In the genomic region with DNA sequence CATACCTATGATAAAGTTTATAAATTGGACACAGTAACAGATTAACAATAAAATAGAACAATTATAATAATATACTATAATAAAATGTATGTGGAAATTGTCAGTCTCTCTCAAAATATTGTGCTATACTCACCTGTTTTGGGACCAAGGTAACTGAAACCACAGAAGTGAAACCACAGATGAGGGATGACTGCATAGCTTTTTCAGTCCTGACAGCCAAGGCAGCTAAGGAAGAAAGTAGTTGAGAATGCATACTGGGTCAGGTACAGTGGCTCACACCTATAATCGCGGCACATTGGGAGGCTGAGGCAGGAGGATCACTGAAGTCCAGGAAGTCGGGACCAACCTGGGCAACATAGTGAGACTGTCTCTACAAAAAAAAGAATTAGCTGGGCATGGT, we compare ENCODE assay signal across 12 cellular contexts. TPM values are rescaled to one million over a fixed set of nuclear protein-coding genes. Genes with fewer than 3 reads are reported as not detected.
DNase-seq lines count a peak whose midpoint lies in the region; ATAC-seq and TF ChIP-seq lines count a peak whose summit lies in the region.
"Had no signal": no experiment of that assay in that cellular context is flagged by ENCODE, and none has a peak within 500 bp of the region (broad histone marks: within the 10 kb centered on the region; RNA-seq: fewer than 3 reads in every experiment).

No MANE protein-coding gene starts in this region.

- H3K27ac Mint-ChIP-seq in CD4-positive, alpha-beta T cell: peak overlapping the region; percentile 70
- peak overlapping the region in 2 of 3 donors; percentile 24 to 27 for H3K27ac Mint-ChIP-seq in IgD-negative memory B cell

- peaks cover 32% of the 10 kb centered on the region for H3K4me1 Mint-ChIP-seq in CD4-positive, alpha-beta T cell (ENCODE audit: low read depth)
- peaks cover 3 to 7% (median 5%) of the 10 kb centered on the region in 3 donors for H3K4me1 Mint-ChIP-seq in IgD-negative memory B cell

- H3K36me3 Mint-ChIP-seq in CD4-positive, alpha-beta T cell (ENCODE audit: low read depth): peaks cover 68% of the 10 kb centered on the region
- H3K36me3 Mint-ChIP-seq in IgD-negative memory B cell: no peaks in the 10 kb centered on the region

- H3K27ac ChIP-seq in CD4-positive, alpha-beta T cell (ENCODE audit: low read depth, low read length): no peak overlapping the region
- H3K27ac ChIP-seq: C4-2B, right atrium auricular region had no signal

- no peaks in the 10 kb centered on the region for H3K9me3 Mint-ChIP-seq in CD4-positive, alpha-beta T cell
- H3K9me3 Mint-ChIP-seq in IgD-negative memory B cell: no peaks in the 10 kb centered on the region

- CTCF ChIA-PET in CD4-positive, alpha-beta T cell (lab: Charles Lee): no interaction called here

- TF ChIP-seq CTCF in CD4-positive, alpha-beta T cell (IDR thresholded peaks at IDR 0.05): no peak

- no peak for DNase-seq in CD4-positive, alpha-beta T cell
- DNase-seq in NOMO-1 (lab: John Stamatoyannopoulos, UW; ENCODE audit: unreplicated experiment in 2 of 2) (no peak), DMS79 (lab: John Stamatoyannopoulos, UW) (no peak), HT-29 (ENCODE audit: low spot score) (no peak)
- DNase-seq: dorsolateral prefrontal cortex, NCI-H1048 had no signal

- intact Hi-C loops in CD4-positive, alpha-beta T cell (cut with DNase I, micrococcal nuclease): loop anchor here (10.0 kb wide), 3 partner anchors 95 to 645 kb away; a partner anchor contains a TSS

- POLR2A ChIA-PET in CD4-positive, alpha-beta T cell (lab: Charles Lee): interaction anchor here (0.9 to 1.0 kb wide), 2 partner anchors 9 to 34 kb away, joined by 3 read pairs; no protein-coding TSS in a partner anchor

- ATAC-seq in CD4-positive, alpha-beta T cell (ENCODE audit: poor library complexity): peak; percentile 44
- peak; percentile 81 for ATAC-seq in GM19023 (IDR thresholded peaks at IDR 0.05; ENCODE audit: unreplicated experiment)
- peak; percentile 58 for ATAC-seq in HG02759 (IDR thresholded peaks at IDR 0.05; ENCODE audit: unreplicated experiment)
- no peak for ATAC-seq in HG03378 (IDR thresholded peaks at IDR 0.05; ENCODE audit: unreplicated experiment)

- H3K4me3 Mint-ChIP-seq in CD4-positive, alpha-beta T cell: no peak overlapping the region
- H3K4me3 Mint-ChIP-seq in IgD-negative memory B cell: no peak overlapping the region

- H3K27me3 Mint-ChIP-seq in CD4-positive, alpha-beta T cell: no peaks in the 10 kb centered on the region
- H3K27me3 Mint-ChIP-seq in IgD-negative memory B cell: no peaks in the 10 kb centered on the region

- no peaks in the 10 kb centered on the region for H3K27me3 ChIP-seq in CD4-positive, alpha-beta T cell (ENCODE audit: control insufficient read depth, insufficient read depth, low read length)
- H3K27me3 ChIP-seq: dorsolateral prefrontal cortex, right atrium auricular region had no signal

- H3K9me3 ChIP-seq in CD4-positive, alpha-beta T cell (ENCODE audit: control insufficient read depth, low read length): no peaks in the 10 kb centered on the region
- H3K9me3 ChIP-seq: right atrium auricular region had no signal

RNA-seq across cellular contexts. Expression of a gene that starts 8.9 kb away (rescaled TPM):
- total RNA-seq in CD4-positive, alpha-beta T cell: 10 to 100 TPM; 40.2 to 40.8 TPM
- 105 TPM for polyA plus RNA-seq in IgD-negative memory B cell
- total RNA-seq in HT-29 (2014; rRNA removed; shearing (Covaris generic)): 16.7 and 17.1 TPM in 2 replicates

RNA-seq across cellular contexts. Expression of a gene that starts 52.1 kb away (rescaled TPM):
- total RNA-seq in CD4-positive, alpha-beta T cell: 10 to 100 TPM; 25.3 to 26.6 TPM
- polyA plus RNA-seq in IgD-negative memory B cell: 113 TPM
- 22.4 and 35.4 TPM in 2 replicates for total RNA-seq in HT-29 (2014; rRNA removed; shearing (Covaris generic))
